ENCODE assay signal across 22 cellular contexts in genomic region chr1:17020502-17020901, GRCh38. TPM values are rescaled to one million over a fixed set of nuclear protein-coding genes. Genes with fewer than 3 reads are reported as not detected.
DNase-seq lines count a peak whose midpoint lies in the region; TF ChIP-seq lines count a peak whose summit lies in the region.
"Had no signal": no experiment of that assay in that cellular context is flagged by ENCODE, and none has a peak within 500 bp of the region (broad histone marks: within the 10 kb centered on the region; RNA-seq: fewer than 3 reads in every experiment).

No MANE protein-coding gene starts in this region.

- WGBS in prostate gland = 32% methylated on average over 2 of the region's 2 CpGs

- H3K27me3 ChIP-seq in prostate gland (replicated peaks; ENCODE audit: insufficient read depth) = no peaks in the 10 kb centered on the region

- H3K4me3 ChIP-seq in prostate gland = no peak overlapping the region

- CTCF ChIA-PET in activated CD4-positive, alpha-beta T cell treated with anti-CD3 and anti-CD28 coated beads, Interleukin-2, amount 10 ng/mL, durations not matched to agents 7 days and 5 days (lab: Charles Lee) = interaction anchor here (0.9 to 1.8 kb wide), 2 partner anchors 50 to 61 kb away, joined by 3 read pairs; no protein-coding TSS in a partner anchor
- CTCF ChIA-PET in RWPE1 (lab: Yijun Ruan, JAX) = no interaction called here

- peak overlapping the region; percentile 38 for H3K27ac Mint-ChIP-seq in activated CD4-positive, alpha-beta T cell treated with anti-CD3 and anti-CD28 coated beads, Interleukin-2, amount 10 ng/mL, durations not matched to agents 7 days and 5 days

- H3K27ac ChIP-seq in RWPE1 (0 out of 2 replicates have a peak overlapping the region, but pooled peaks have one; percentile 1), prostate gland (no peak overlapping the region)
- H3K27ac ChIP-seq: C4-2B had no signal

- H3K36me3 Mint-ChIP-seq in activated CD4-positive, alpha-beta T cell treated with anti-CD3 and anti-CD28 coated beads, Interleukin-2, amount 10 ng/mL, durations not matched to agents 7 days and 5 days (ENCODE audit: low read depth) = peaks cover 33% of the 10 kb centered on the region

- DNase-seq in activated CD4-positive, alpha-beta T cell treated with anti-CD3 and anti-CD28 coated beads, Interleukin-2, amount 10 ng/mL, durations not matched to agents 7 days and 5 days = no peak
- DNase-seq in activated CD4-positive, alpha-beta T cell treated with anti-CD3 and anti-CD28 coated beads, Interleukin-2, amount 50 U/mL, for 1 hour = no peak
- DNase-seq in EL (peak; percentile 23), RWPE1 (ENCODE audit: low spot score) (no peak), prostate gland (ENCODE audit: low spot score) (peak; percentile 55), NCI-H446 treated with DMSO at 0.1 percent for 48 hours (lab: John Stamatoyannopoulos, UW) (no peak), NCI-H2029 treated with DMSO at 0.1 percent for 48 hours (lab: John Stamatoyannopoulos, UW) (no peak), kidney tubule cell (ENCODE audit: low spot score) (no peak)
- DNase-seq: 8988T; ACHN; Calu3; CD8-positive, alpha-beta memory T cell; DMS79 treated with DMSO at 0.1 percent for 48 hours; Kasumi-1; NCI-H1694; NCI-H2081; NCI-H2227 treated with DMSO at 0.1 percent for 48 hours; NCI-H510A; NCI-H69; RPMI8226; SHP77 had no signal

- TF ChIP-seq CTCF in RWPE1 (conservative IDR thresholded peaks at IDR 0.05; ENCODE audit: low read depth) = no peak
- TF ChIP-seq CTCF in prostate gland (IDR thresholded peaks at IDR 0.05) = no peak

- H3K4me1 Mint-ChIP-seq in activated CD4-positive, alpha-beta T cell treated with anti-CD3 and anti-CD28 coated beads, Interleukin-2, amount 10 ng/mL, durations not matched to agents 7 days and 5 days = peaks cover 26% of the 10 kb centered on the region
- H3K4me1 Mint-ChIP-seq: CD8-positive, alpha-beta memory T cell had no signal

- POLR2A ChIA-PET in activated CD4-positive, alpha-beta T cell treated with anti-CD3 and anti-CD28 coated beads, Interleukin-2, amount 10 ng/mL, durations not matched to agents 7 days and 5 days (lab: Charles Lee) = no interaction called here
- POLR2A ChIA-PET in RWPE1 (lab: Yijun Ruan, JAX; ENCODE audit: low non-redundant PET) = no interaction called here

- no peaks in the 10 kb centered on the region for H3K27me3 Mint-ChIP-seq in activated CD4-positive, alpha-beta T cell treated with anti-CD3 and anti-CD28 coated beads, Interleukin-2, amount 10 ng/mL, durations not matched to agents 7 days and 5 days
- H3K27me3 Mint-ChIP-seq: CD8-positive, alpha-beta memory T cell had no signal

- intact Hi-C loops in prostate gland (cut with DNase I) = no loop called here

- TF ChIP-seq POLR2A in prostate gland (IDR thresholded peaks at IDR 0.05) = no peak

- peaks cover 9 to 15% of the 10 kb centered on the region in 2 donors for H3K36me3 ChIP-seq in prostate gland

- no peak overlapping the region for H3K4me3 Mint-ChIP-seq in activated CD4-positive, alpha-beta T cell treated with anti-CD3 and anti-CD28 coated beads, Interleukin-2, amount 10 ng/mL, durations not matched to agents 7 days and 5 days
- H3K4me3 Mint-ChIP-seq: CD8-positive, alpha-beta memory T cell had no signal

- no peaks in the 10 kb centered on the region for H3K9me3 ChIP-seq in prostate gland

- H3K4me1 ChIP-seq in prostate gland (replicated peaks) = no peaks in the 10 kb centered on the region

- H3K9me3 Mint-ChIP-seq in activated CD4-positive, alpha-beta T cell treated with anti-CD3 and anti-CD28 coated beads, Interleukin-2, amount 10 ng/mL, durations not matched to agents 7 days and 5 days = no peaks in the 10 kb centered on the region
- H3K9me3 Mint-ChIP-seq: CD8-positive, alpha-beta memory T cell had no signal

RNA-seq across cellular contexts. Expression of gene ATP13A2, which starts 8.8 kb away (rescaled TPM):
- 10 to 100 TPM; 57.1 to 59.4 TPM for total RNA-seq in activated CD4-positive, alpha-beta T cell treated with anti-CD3 and anti-CD28 coated beads, Interleukin-2, amount 10 ng/mL, durations not matched to agents 7 days and 5 days
- total RNA-seq in prostate gland = 10 to 100 TPM; 45.4 to 47.9 TPM

RNA-seq across cellular contexts. Expression of gene SDHB, which starts 33.3 kb away (rescaled TPM):
- 10 to 100 TPM; 77.7 to 82.8 TPM for total RNA-seq in activated CD4-positive, alpha-beta T cell treated with anti-CD3 and anti-CD28 coated beads, Interleukin-2, amount 10 ng/mL, durations not matched to agents 7 days and 5 days
- total RNA-seq in prostate gland = 100 to 1,000 TPM in 1 of 2 donors, 10 to 100 TPM in 1; 93.0 to 113 TPM

RNA-seq across cellular contexts. Expression of gene MFAP2, which starts 40.1 kb away (rescaled TPM):
- total RNA-seq in activated CD4-positive, alpha-beta T cell treated with anti-CD3 and anti-CD28 coated beads, Interleukin-2, amount 10 ng/mL, durations not matched to agents 7 days and 5 days = not detected
- total RNA-seq in prostate gland = 10 to 100 TPM in 1 of 2 donors, 1 to 10 TPM in 1; 6.3 to 31.0 TPM
- total RNA-seq: CD8-positive, alpha-beta memory T cell had no signal

Comparison
In these comparisons a context has a peak if more than half of its experiments do, and no peak if none do; other contexts are left out.
1. DNase-seq: peak in EL (single experiment) and prostate gland (single experiment); none in activated CD4-positive, alpha-beta T cell treated with anti-CD3 and anti-CD28 coated beads, Interleukin-2, amount 10 ng/mL, durations not matched to agents 7 days and 5 days (single experiment), activated CD4-positive, alpha-beta T cell treated with anti-CD3 and anti-CD28 coated beads, Interleukin-2, amount 50 U/mL, for 1 hour (single experiment), RWPE1 (single experiment), NCI-H446 treated with DMSO at 0.1 percent for 48 hours (single experiment), NCI-H2029 treated with DMSO at 0.1 percent for 48 hours (single experiment) and kidney tubule cell (single experiment).
2. RNA of gene MFAP2, which starts 40.1 kb away (total RNA-seq): 6.3 to 31.0 TPM in prostate gland; not detected in activated CD4-positive, alpha-beta T cell treated with anti-CD3 and anti-CD28 coated beads, Interleukin-2, amount 10 ng/mL, durations not matched to agents 7 days and 5 days; every median in the first group is over 4 times any median in the second.